7 cellular contexts compared by ENCODE assay signal in the genomic region with DNA sequence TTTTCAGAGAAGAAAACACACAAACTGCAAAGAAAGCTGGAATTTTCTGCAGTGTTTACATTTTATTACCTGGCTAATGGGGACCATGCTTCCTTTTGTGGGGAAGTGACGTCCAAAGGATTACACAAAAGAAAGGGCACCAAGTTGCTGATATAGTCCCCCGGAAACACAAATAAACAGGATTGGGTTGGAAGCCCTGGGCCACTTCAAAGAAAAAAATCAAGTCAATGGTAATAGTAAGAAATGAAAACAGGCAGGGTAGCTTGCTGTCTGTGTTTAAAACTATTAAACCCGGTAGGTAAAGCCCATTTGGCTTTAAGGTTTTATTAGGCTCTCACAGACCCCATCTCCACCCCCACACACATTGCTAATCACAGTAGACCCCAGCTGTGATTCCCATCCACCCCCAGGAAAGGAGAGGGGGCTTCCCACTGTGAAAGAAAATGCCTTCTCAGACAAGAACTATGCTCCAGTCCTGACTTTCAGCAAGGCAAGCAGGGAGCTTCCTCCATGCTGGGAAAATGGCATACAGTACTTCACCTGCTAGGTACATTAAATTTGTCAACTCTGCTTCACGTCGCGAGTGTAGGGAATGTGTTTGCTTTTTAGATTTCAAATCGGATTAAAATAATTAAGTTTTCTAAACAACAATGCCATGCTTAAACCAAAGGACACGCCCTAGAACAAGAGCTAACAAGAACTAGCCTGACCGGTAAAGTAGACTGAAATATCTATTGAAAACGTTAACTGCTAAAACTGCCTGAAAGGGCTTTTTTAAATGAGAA. TPM values are rescaled to one million over a fixed set of nuclear protein-coding genes. Genes with fewer than 3 reads are reported as not detected.
DNase-seq lines count a peak whose midpoint lies in the region; ATAC-seq and TF ChIP-seq lines count a peak whose summit lies in the region.

No MANE protein-coding gene starts in this region.

- H3K36me3 Mint-ChIP-seq in neural progenitor cell: peaks cover 2% of the 10 kb centered on the region

- H3K9me2 ChIP-seq in PC-9 (ENCODE audit: insufficient read depth): no peaks in the 10 kb centered on the region

- H3K9me3 ChIP-seq in HEK293 (ENCODE audit: control insufficient read depth, insufficient read depth, low read depth, low read length) (no peaks in the 10 kb centered on the region), PC-9 (ENCODE audit: insufficient read depth, low read depth) (no peaks in the 10 kb centered on the region), neural progenitor cell (ENCODE audit: low read depth) (no peaks in the 10 kb centered on the region)

- H3K4me2 ChIP-seq in PC-9 (peak overlapping the region; percentile 94), neural progenitor cell (peak overlapping the region; percentile 97)

- peak overlapping the region; percentile 86; the same call in 1 of the 2 replicates for H2AFZ ChIP-seq in PC-9
- H2AFZ ChIP-seq in neural progenitor cell (replicated peaks): peak overlapping the region; percentile 88

- H3K27me3 Mint-ChIP-seq in neural progenitor cell (ENCODE audit: insufficient read depth, low read depth): peaks cover 12% of the 10 kb centered on the region

- CTCF ChIA-PET in HEK293 (lab: Yijun Ruan, JAX) (interaction anchor here (0.6 to 3.8 kb wide), 17 partner anchors 10 to 1184 kb away, joined by 3 to 99 read pairs (median 3); no protein-coding TSS in a partner anchor), PC-9 (lab: Charles Lee) (interaction anchor here (0.5 to 2.4 kb wide), 6 partner anchors 19 to 140 kb away, joined by 3 to 9 read pairs (median 3); no protein-coding TSS in a partner anchor)

- DNase-seq in PC-9 (peak in 1 of 2 experiments; percentile 62), epithelial cell of prostate (ENCODE audit: low read depth, low spot score) (no peak), neural progenitor cell (ENCODE audit: low spot score) (peak; percentile 84)
- DNase-seq in stimulated activated CD4-positive, alpha-beta T cell treated with anti-CD3 and anti-CD28 coated beads, Interleukin-4, amount 100 ng/mL, for 24 hours: no peak

- H3K27me3 ChIP-seq in PC-9 (ENCODE audit: insufficient read depth, low read depth) (no peaks in the 10 kb centered on the region), neural progenitor cell (peaks cover 16% of the 10 kb centered on the region)

- H3K4me3 ChIP-seq in HEK293 (ENCODE audit: low read depth, low read length) (peak overlapping the region; percentile 91), PC-9 (peak overlapping the region; percentile 86), neural progenitor cell (peak overlapping the region; percentile 77)

- H3K79me2 ChIP-seq in PC-9 (ENCODE audit: low read depth) (peaks cover 61% of the 10 kb centered on the region), neural progenitor cell (ENCODE audit: low read depth) (peaks cover 56% of the 10 kb centered on the region)

- peak overlapping the region; percentile 91 for H3K4me3 Mint-ChIP-seq in neural progenitor cell

- H3K36me3 ChIP-seq in HEK293 (ENCODE audit: control insufficient read depth in 2 of 2, insufficient read depth in 1 of 2, low read length in 2 of 2) (no peaks in the 10 kb centered on the region), PC-9 (ENCODE audit: low read depth) (peaks cover 26% of the 10 kb centered on the region), neural progenitor cell (no peaks in the 10 kb centered on the region)

- H3K9ac ChIP-seq in neural progenitor cell: peak overlapping the region; percentile 58

- peak overlapping the region; percentile 85 for H3K27ac Mint-ChIP-seq in neural progenitor cell

- peaks cover 24% of the 10 kb centered on the region for H3F3A ChIP-seq in PC-9 (ENCODE audit: insufficient read depth, low read depth)
- peaks cover 46% of the 10 kb centered on the region for H3F3A ChIP-seq in neural progenitor cell (ENCODE audit: low read depth)

- no peak for TF ChIP-seq CTCF in HEK293 (tag by site-specific recombination; IDR thresholded peaks at IDR 0.05)
- TF ChIP-seq CTCF in PC-9 (conservative IDR thresholded peaks at IDR 0.05): no peak
- TF ChIP-seq CTCF in neural progenitor cell (IDR thresholded peaks at IDR 0.05): no peak

- POLR2A ChIA-PET in HEK293 (lab: Yijun Ruan, JAX) (interaction anchor here (0.8 to 5.0 kb wide), 7 partner anchors 9 to 1269 kb away, joined by 3 to 36 read pairs (median 6); a partner anchor contains a TSS), PC-9 (lab: Charles Lee; ENCODE audit: unreplicated experiment) (interaction anchor here (0.5 to 1.1 kb wide), 6 partner anchors 17 to 728 kb away, joined by 3 to 7 read pairs (median 4); no protein-coding TSS in a partner anchor)

- H4K20me1 ChIP-seq in PC-9 (ENCODE audit: insufficient read depth): peaks cover 8% of the 10 kb centered on the region; the same call in 1 of the 2 replicates
- no peaks in the 10 kb centered on the region for H4K20me1 ChIP-seq in neural progenitor cell (ENCODE audit: low read depth)

- H3K4me1 Mint-ChIP-seq in neural progenitor cell: peaks cover 44% of the 10 kb centered on the region

- ATAC-seq in HG03196 (IDR thresholded peaks at IDR 0.05; ENCODE audit: unreplicated experiment) (no peak), HG02571 (IDR thresholded peaks at IDR 0.05; ENCODE audit: unreplicated experiment) (no peak)

- BruUV-seq in PC-9 (replicated peaks; lab: Mats Ljungman, UMichigan): TSS peak; percentile 42

- H3K27ac ChIP-seq in HEK293 (ENCODE audit: extremely low read depth, low read depth, low read length) (peak overlapping the region; percentile 63), PC-9 (peak overlapping the region; percentile 78), epithelial cell of prostate (peak overlapping the region; percentile 97), neural progenitor cell (peak overlapping the region; percentile 78)

- H3K4me1 ChIP-seq in HEK293 (ENCODE audit: control insufficient read depth, insufficient read depth, low read length) (peaks cover 13% of the 10 kb centered on the region), PC-9 (replicated peaks; ENCODE audit: insufficient read depth) (peaks cover 41% of the 10 kb centered on the region), neural progenitor cell (peaks cover 25% of the 10 kb centered on the region)

- intact Hi-C loops in PC-9 (cut with micrococcal nuclease; ENCODE audit: unreplicated experiment): loop anchor here (1.0 to 10.0 kb wide), 6 partner anchors 18 to 831 kb away; a partner anchor contains a TSS

- peaks cover 4% of the 10 kb centered on the region for H3K9me3 Mint-ChIP-seq in neural progenitor cell

TF ChIP-seq in HEK293, 187 proteins besides CTCF, POLR2A, EP300 and RAD21 (continues in another document):
- TF ChIP-seq ZNF701 (tag by site-specific recombination; IDR thresholded peaks at IDR 0.05) (no peak), ZNF629 (tag by site-specific recombination; IDR thresholded peaks at IDR 0.05) (peak; percentile 26; the same call in 1 of the 2 replicates), MYNN (tag by site-specific recombination; IDR thresholded peaks at IDR 0.05; ENCODE audit: borderline replicate concordance) (no peak), ZNF76 (tag by site-specific recombination; IDR thresholded peaks at IDR 0.05; ENCODE audit: borderline replicate concordance, low read depth) (peak; percentile 55; the same call in 1 of the 2 replicates), ZNF561 (tag by site-specific recombination; IDR thresholded peaks at IDR 0.05; ENCODE audit: borderline replicate concordance) (0 out of 2 replicates have a peak, but pooled peaks have one; percentile 25), KLF8 (tag by site-specific recombination; IDR thresholded peaks at IDR 0.05) (no peak), ZBTB21 (tag by site-specific recombination; IDR thresholded peaks at IDR 0.05) (0 out of 2 replicates have a peak, but pooled peaks have one; percentile 27), HOXA7 (CRISPR knock-in tag; IDR thresholded peaks at IDR 0.05; ENCODE audit: borderline replicate concordance) (no peak), ZNF324 (tag by site-specific recombination; IDR thresholded peaks at IDR 0.05) (no peak), ZNF10 (tag by site-specific recombination; IDR thresholded peaks at IDR 0.05) (peak; percentile 97), ZNF423 (tag by site-specific recombination; IDR thresholded peaks at IDR 0.05) (peak; percentile 55; the same call in 1 of the 2 replicates), ZBTB8A (tag by site-specific recombination; IDR thresholded peaks at IDR 0.05) (peak; percentile 27; the same call in 1 of the 2 replicates), FEZF1 (tag by site-specific recombination; IDR thresholded peaks at IDR 0.05) (peak; percentile 42; the same call in 1 of the 2 replicates), GLIS2 (tag by site-specific recombination; IDR thresholded peaks at IDR 0.05) (peak; percentile 50), IKZF3 (tag by site-specific recombination; IDR thresholded peaks at IDR 0.05) (0 out of 2 replicates have a peak, but pooled peaks have one; percentile 33), ZNF626 (tag by site-specific recombination; IDR thresholded peaks at IDR 0.05) (no peak)
- TF ChIP-seq, protein P1, sequence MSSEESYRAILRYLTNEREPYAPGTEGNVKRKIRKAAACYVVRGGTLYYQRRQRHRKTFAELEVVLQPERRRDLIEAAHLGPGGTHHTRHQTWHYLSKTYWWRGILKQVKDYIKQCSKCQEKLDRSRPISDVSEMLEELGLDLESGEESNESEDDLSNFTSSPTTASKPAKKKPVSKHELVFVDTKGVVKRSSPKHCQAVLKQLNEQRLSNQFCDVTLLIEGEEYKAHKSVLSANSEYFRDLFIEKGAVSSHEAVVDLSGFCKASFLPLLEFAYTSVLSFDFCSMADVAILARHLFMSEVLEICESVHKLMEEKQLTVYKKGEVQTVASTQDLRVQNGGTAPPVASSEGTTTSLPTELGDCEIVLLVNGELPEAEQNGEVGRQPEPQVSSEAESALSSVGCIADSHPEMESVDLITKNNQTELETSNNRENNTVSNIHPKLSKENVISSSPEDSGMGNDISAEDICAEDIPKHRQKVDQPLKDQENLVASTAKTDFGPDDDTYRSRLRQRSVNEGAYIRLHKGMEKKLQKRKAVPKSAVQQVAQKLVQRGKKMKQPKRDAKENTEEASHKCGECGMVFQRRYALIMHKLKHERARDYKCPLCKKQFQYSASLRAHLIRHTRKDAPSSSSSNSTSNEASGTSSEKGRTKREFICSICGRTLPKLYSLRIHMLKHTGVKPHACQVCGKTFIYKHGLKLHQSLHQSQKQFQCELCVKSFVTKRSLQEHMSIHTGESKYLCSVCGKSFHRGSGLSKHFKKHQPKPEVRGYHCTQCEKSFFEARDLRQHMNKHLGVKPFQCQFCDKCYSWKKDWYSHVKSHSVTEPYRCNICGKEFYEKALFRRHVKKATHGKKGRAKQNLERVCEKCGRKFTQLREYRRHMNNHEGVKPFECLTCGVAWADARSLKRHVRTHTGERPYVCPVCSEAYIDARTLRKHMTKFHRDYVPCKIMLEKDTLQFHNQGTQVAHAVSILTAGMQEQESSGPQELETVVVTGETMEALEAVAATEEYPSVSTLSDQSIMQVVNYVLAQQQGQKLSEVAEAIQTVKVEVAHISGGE (tag by site-specific recombination; conservative IDR thresholded peaks at IDR 0.05; ENCODE audit: low read depth): peak; percentile 88

RNA-seq across cellular contexts. Expression of a gene that starts 1.1 kb away (rescaled TPM):
- total RNA-seq in PC-9 (2021) (79.2 and 93.0 TPM in 2 replicates), neural progenitor cell (ENCODE audit: low replicate concordance) (29.9 and 35.4 TPM in 2 replicates)

RNA-seq across cellular contexts. Expression of a gene that starts 55.7 kb away (rescaled TPM):
- total RNA-seq in PC-9 (2021) (9.9 and 10.0 TPM in 2 replicates), neural progenitor cell (ENCODE audit: low replicate concordance) (3.2 and 3.8 TPM in 2 replicates)
